Comparison of ENCODE assay signal across 1 cellular context in the genomic region with DNA sequence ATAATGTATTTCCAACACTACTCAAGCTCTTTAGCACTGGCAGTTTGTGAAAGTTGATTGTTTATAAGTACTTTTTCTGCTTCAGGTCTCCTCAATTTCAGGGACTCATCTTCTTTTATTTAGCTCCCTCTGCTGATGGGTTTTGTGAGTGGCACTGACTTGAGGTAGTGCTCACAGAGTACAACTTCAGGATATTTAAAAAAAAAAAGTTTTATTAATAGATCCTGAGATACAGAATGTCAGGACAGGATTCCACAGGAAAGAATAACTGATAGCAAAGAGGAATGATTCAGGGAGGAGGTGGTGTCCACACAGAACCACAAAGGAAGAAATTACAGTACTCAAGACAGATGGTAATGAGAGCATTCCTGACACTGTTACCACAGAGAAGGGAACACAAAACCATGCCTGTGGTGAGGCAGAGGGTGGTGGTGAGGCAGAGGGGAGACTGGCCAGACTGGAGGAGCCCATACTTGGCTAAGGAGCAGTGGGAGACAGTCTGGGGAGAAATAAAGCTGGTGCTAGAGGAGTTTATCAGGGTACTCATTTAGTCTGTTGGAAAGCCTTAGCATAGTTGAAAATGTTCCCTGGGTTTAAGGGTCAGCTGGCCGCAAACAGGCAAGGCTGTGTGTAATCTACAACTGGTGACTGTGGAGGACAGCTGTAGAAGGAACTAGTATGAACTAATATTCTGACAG.
TF ChIP-seq lines count a peak whose summit lies in the region.

No MANE protein-coding gene starts in this region.

TF ChIP-seq in HCT116, 20 proteins besides CTCF, POLR2A, EP300 and RAD21 (continued from another document):
- TF ChIP-seq, protein P1, sequence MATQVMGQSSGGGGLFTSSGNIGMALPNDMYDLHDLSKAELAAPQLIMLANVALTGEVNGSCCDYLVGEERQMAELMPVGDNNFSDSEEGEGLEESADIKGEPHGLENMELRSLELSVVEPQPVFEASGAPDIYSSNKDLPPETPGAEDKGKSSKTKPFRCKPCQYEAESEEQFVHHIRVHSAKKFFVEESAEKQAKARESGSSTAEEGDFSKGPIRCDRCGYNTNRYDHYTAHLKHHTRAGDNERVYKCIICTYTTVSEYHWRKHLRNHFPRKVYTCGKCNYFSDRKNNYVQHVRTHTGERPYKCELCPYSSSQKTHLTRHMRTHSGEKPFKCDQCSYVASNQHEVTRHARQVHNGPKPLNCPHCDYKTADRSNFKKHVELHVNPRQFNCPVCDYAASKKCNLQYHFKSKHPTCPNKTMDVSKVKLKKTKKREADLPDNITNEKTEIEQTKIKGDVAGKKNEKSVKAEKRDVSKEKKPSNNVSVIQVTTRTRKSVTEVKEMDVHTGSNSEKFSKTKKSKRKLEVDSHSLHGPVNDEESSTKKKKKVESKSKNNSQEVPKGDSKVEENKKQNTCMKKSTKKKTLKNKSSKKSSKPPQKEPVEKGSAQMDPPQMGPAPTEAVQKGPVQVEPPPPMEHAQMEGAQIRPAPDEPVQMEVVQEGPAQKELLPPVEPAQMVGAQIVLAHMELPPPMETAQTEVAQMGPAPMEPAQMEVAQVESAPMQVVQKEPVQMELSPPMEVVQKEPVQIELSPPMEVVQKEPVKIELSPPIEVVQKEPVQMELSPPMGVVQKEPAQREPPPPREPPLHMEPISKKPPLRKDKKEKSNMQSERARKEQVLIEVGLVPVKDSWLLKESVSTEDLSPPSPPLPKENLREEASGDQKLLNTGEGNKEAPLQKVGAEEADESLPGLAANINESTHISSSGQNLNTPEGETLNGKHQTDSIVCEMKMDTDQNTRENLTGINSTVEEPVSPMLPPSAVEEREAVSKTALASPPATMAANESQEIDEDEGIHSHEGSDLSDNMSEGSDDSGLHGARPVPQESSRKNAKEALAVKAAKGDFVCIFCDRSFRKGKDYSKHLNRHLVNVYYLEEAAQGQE (IDR thresholded peaks at IDR 0.05; ENCODE audit: low read depth), result no peak
- no peak for TF ChIP-seq TCF7L2 (IDR thresholded peaks at IDR 0.05; ENCODE audit: borderline replicate concordance, extremely low read depth, insufficient read depth, insufficient read length)
- TF ChIP-seq, protein P2, sequence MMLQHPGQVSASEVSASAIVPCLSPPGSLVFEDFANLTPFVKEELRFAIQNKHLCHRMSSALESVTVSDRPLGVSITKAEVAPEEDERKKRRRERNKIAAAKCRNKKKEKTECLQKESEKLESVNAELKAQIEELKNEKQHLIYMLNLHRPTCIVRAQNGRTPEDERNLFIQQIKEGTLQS (IDR thresholded peaks at IDR 0.05), result no peak
